Comparison of ENCODE assay signal across 32 cellular contexts in the genomic region with DNA sequence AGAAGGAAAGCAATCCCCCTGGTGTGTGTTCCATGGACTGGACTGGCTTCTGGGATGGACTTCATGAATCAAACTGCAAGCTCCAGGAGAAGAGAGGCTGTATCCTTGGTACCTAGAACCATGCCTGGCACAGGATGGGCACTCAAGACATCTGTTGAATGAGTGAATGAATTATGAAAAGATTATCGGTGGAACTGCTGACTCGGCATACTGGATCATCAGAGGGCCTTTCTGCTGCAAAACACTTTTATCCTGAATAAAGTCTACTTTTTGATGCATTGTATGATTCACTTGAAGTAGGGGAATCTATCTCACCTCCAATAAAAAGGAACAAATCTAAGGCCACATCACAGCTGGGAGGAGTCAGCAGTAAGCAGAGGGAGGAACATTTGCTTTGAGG. TPM values are rescaled to one million over a fixed set of nuclear protein-coding genes. Genes with fewer than 3 reads are reported as not detected.
"Had no signal": no experiment of that assay in that cellular context is flagged by ENCODE, and none has a peak within 500 bp of the region (broad histone marks: within the 10 kb centered on the region; RNA-seq: fewer than 3 reads in every experiment).

No MANE protein-coding gene starts in this region.

- H3K9me3 ChIP-seq: ovary, psoas muscle, spleen, thoracic aorta, thyroid gland, tibial nerve, upper lobe of left lung, vagina had no signal

- H3K9me3 Mint-ChIP-seq: natural killer cell; nephron; stimulated activated memory B cell treated with anti-CD40 and anti-IgM and Interleukin-4, amounts not matched to agents 10 μg/mL and 1 μg/mL and 100 μg/mL, for 72 hours had no signal

- H3K27ac Mint-ChIP-seq: naive thymus-derived CD4-positive, alpha-beta T cell; natural killer cell; nephron; neural progenitor cell; progenitor cell of endocrine pancreas; stimulated activated memory B cell treated with anti-CD40 and anti-IgM and Interleukin-4, amounts not matched to agents 10 μg/mL and 1 μg/mL and 100 μg/mL, for 72 hours; stimulated activated naive CD8-positive, alpha-beta T cell treated with anti-CD3 and anti-CD28 coated beads, Interleukin-15, amount 100 ng/mL, for 72 hours had no signal

- H3K4me3 ChIP-seq: neural progenitor cell, ovary, psoas muscle, skin epidermis, smooth muscle cell, spleen, thoracic aorta, thyroid gland, tibial nerve, upper lobe of left lung, vagina had no signal

- H3K4me1 ChIP-seq: parathyroid adenoma, spleen, thyroid gland, tibial nerve, upper lobe of left lung, vagina had no signal

- H2AFZ ChIP-seq: neural progenitor cell, parathyroid adenoma had no signal

- H3K4me2 ChIP-seq: neural progenitor cell, smooth muscle cell had no signal

- H3K27me3 ChIP-seq: neural progenitor cell, ovary, spleen, thyroid gland, tibial nerve, upper lobe of left lung, vagina had no signal

- FAIRE-seq: urothelium cell line had no signal

- H3K79me2 ChIP-seq: parathyroid adenoma had no signal

- H3K27me3 Mint-ChIP-seq: progenitor cell of endocrine pancreas; stimulated activated naive CD8-positive, alpha-beta T cell treated with anti-CD3 and anti-CD28 coated beads, Interleukin-15, amount 100 ng/mL, for 72 hours had no signal

- H3K36me3 Mint-ChIP-seq: natural killer cell; neural progenitor cell; stimulated activated memory B cell treated with anti-CD40 and anti-IgM and Interleukin-4, amounts not matched to agents 10 μg/mL and 1 μg/mL and 100 μg/mL, for 72 hours had no signal

- DNase-seq: naive thymus-derived CD4-positive, alpha-beta T cell; natural killer cell; occipital lobe; ovary; posterior cingulate gyrus; psoas muscle; right cardiac atrium; spleen; stimulated activated CD4-positive, alpha-beta T cell treated with anti-CD3 and anti-CD28 coated beads, Interleukin-12 subunit alpha, Interleukin-12 subunit beta, amount 100 ng/mL, for 4 hours; stimulated activated CD4-positive, alpha-beta T cell treated with anti-CD3 and anti-CD28 coated beads, Interleukin-1b, Interleukin-23, amount 100 ng/mL, for 48 hours; stimulated activated CD4-positive, alpha-beta T cell treated with anti-CD3 and anti-CD28 coated beads, Interleukin-4, amount 100 ng/mL, for 1 hour; stimulated activated CD4-positive, alpha-beta T cell treated with anti-CD3 and anti-CD28 coated beads, Interleukin-4, amount 100 ng/mL, for 4 hours; stimulated activated CD8-positive, alpha-beta memory T cell treated with anti-CD3 and anti-CD28 coated beads, Interleukin-4, amount 100 ng/mL, for 48 hours; stimulated activated naive CD4-positive, alpha-beta T cell; stimulated activated naive CD8-positive, alpha-beta T cell treated with anti-CD3 and anti-CD28 coated beads, Interleukin-15, amount 100 ng/mL, for 72 hours; stimulated activated naive CD8-positive, alpha-beta T cell treated with anti-CD3 and anti-CD28 coated beads, Interleukin-15, Interleukin-2, amounts not matched to agents 100 U/mL and 50 U/mL, for 24 hours; substantia nigra; thyroid gland; trophoblast cell; upper lobe of left lung had no signal

- ATAC-seq: naive thymus-derived CD4-positive, alpha-beta T cell; natural killer cell; psoas muscle; right cardiac atrium; sciatic nerve; stimulated activated memory B cell treated with anti-CD40 and anti-IgM and Interleukin-4, amounts not matched to agents 10 μg/mL and 1 μg/mL and 100 μg/mL, for 72 hours; stimulated activated naive CD8-positive, alpha-beta T cell treated with anti-CD3 and anti-CD28 coated beads, Interleukin-15, amount 100 ng/mL, for 72 hours; stimulated activated naive CD8-positive, alpha-beta T cell treated with anti-CD3 and anti-CD28 coated beads, Interleukin-15, Interleukin-2, amounts not matched to agents 100 U/mL and 50 U/mL, for 24 hours had no signal

- H3K9ac ChIP-seq: neural progenitor cell, parathyroid adenoma had no signal

- H3K27ac ChIP-seq: neural progenitor cell, ovary, parathyroid adenoma, psoas muscle, skin epidermis, spleen, thoracic aorta, thyroid gland, tibial nerve, upper lobe of left lung, vagina had no signal

- H3K4me3 Mint-ChIP-seq: naive thymus-derived CD4-positive, alpha-beta T cell; natural killer cell; nephron; neural progenitor cell; stimulated activated memory B cell treated with anti-CD40 and anti-IgM and Interleukin-4, amounts not matched to agents 10 μg/mL and 1 μg/mL and 100 μg/mL, for 72 hours; stimulated activated naive CD8-positive, alpha-beta T cell treated with anti-CD3 and anti-CD28 coated beads, Interleukin-15, amount 100 ng/mL, for 72 hours had no signal

- H3K36me3 ChIP-seq: neural progenitor cell, ovary, spleen, thoracic aorta, thyroid gland, tibial nerve, upper lobe of left lung, vagina had no signal

- H3K4me1 Mint-ChIP-seq: naive thymus-derived CD4-positive, alpha-beta T cell; natural killer cell; nephron; stimulated activated naive CD8-positive, alpha-beta T cell treated with anti-CD3 and anti-CD28 coated beads, Interleukin-15, amount 100 ng/mL, for 72 hours had no signal

RNA-seq across cellular contexts. Expression of gene INKA2, which starts 59.4 kb away (rescaled TPM):
- total RNA-seq: smooth muscle cell had no signal
- polyA plus RNA-seq: naive thymus-derived CD4-positive, alpha-beta T cell had no signal
